Comparison of ENCODE assay signal across 34 cellular contexts in genomic region chr20:63815869-63816268, GRCh38. TPM values are rescaled to one million over a fixed set of nuclear protein-coding genes. Genes with fewer than 3 reads are reported as not detected.
"Had no signal": no experiment of that assay in that cellular context is flagged by ENCODE, and none has a peak within 500 bp of the region (broad histone marks: within the 10 kb centered on the region; RNA-seq: fewer than 3 reads in every experiment).

No MANE protein-coding gene starts in this region.

- H3K9ac ChIP-seq: neural progenitor cell had no signal

- H3K36me3 ChIP-seq: left lung, lower lobe of right lung, neural progenitor cell, ovary, stomach, thyroid gland, transverse colon, upper lobe of right lung had no signal

- H3K4me3 Mint-ChIP-seq: immature natural killer cell; mesothelial cell of epicardium; naive B cell; natural killer cell; nephron progenitor cell; neural progenitor cell; stimulated activated memory B cell treated with anti-CD40 and anti-IgM and Interleukin-4, amounts not matched to agents 10 μg/mL and 1 μg/mL and 100 μg/mL, for 72 hours had no signal

- H3K27ac Mint-ChIP-seq: mesothelial cell of epicardium; naive B cell; natural killer cell; stimulated activated memory B cell treated with anti-CD40 and anti-IgM and Interleukin-4, amounts not matched to agents 10 μg/mL and 1 μg/mL and 100 μg/mL, for 72 hours had no signal

- H3K36me3 Mint-ChIP-seq: immature natural killer cell; mesothelial cell of epicardium; naive B cell; natural killer cell; stimulated activated memory B cell treated with anti-CD40 and anti-IgM and Interleukin-4, amounts not matched to agents 10 μg/mL and 1 μg/mL and 100 μg/mL, for 72 hours had no signal

- H3K4me2 ChIP-seq: neural progenitor cell, smooth muscle cell had no signal

- H3K4me3 ChIP-seq: left lung, lower lobe of right lung, neural progenitor cell, ovary, smooth muscle cell, stomach, testis, thyroid gland, transverse colon, upper lobe of right lung had no signal

- H3K4me1 Mint-ChIP-seq: immature natural killer cell; mesothelial cell of epicardium; naive B cell; natural killer cell; stimulated activated memory B cell treated with anti-CD40 and anti-IgM and Interleukin-4, amounts not matched to agents 10 μg/mL and 1 μg/mL and 100 μg/mL, for 72 hours had no signal

- DNase-seq: hypothalamus; immature natural killer cell; kidney; left colon; left lung; lower lobe of right lung; mammary epithelial cell; naive B cell; natural killer cell; nephron progenitor cell; ovary; right cardiac atrium; stimulated activated CD4-positive, alpha-beta T cell treated with anti-CD3 and anti-CD28 coated beads, Interleukin-1b, Interleukin-23, amount 100 ng/mL, for 48 hours; stimulated activated CD4-positive, alpha-beta T cell treated with anti-CD3 and anti-CD28 coated beads, Interleukin-2, amount 100 ng/mL, for 48 hours; stimulated activated CD4-positive, alpha-beta T cell treated with anti-CD3 and anti-CD28 coated beads, Interleukin-4, amount 100 ng/mL, for 4 hours; stimulated activated CD8-positive, alpha-beta memory T cell treated with anti-CD3 and anti-CD28 coated beads, Interleukin-4, amount 100 ng/mL, for 48 hours; stimulated activated naive CD8-positive, alpha-beta T cell treated with anti-CD3 and anti-CD28 coated beads, Interleukin-15, Interleukin-2, amounts not matched to agents 100 U/mL and 50 U/mL, for 24 hours; stomach; testis; thyroid gland; transverse colon; upper lobe of right lung had no signal

- ATAC-seq: left colon; left lung; lower lobe of right lung; stimulated activated memory B cell treated with anti-CD40 and anti-IgM and Interleukin-4, amounts not matched to agents 10 μg/mL and 1 μg/mL and 100 μg/mL, for 72 hours; stimulated activated naive CD8-positive, alpha-beta T cell treated with anti-CD3 and anti-CD28 coated beads, Interleukin-15, Interleukin-2, amounts not matched to agents 100 U/mL and 50 U/mL, for 24 hours; upper lobe of right lung had no signal

- H3K27me3 ChIP-seq: left lung, neural progenitor cell, ovary, stomach, testis, thyroid gland, transverse colon, upper lobe of right lung had no signal

- H3K4me1 ChIP-seq: neural progenitor cell, thyroid gland, upper lobe of right lung had no signal

- H3K9me3 ChIP-seq: left lung, lower lobe of right lung, ovary, stomach, testis, thyroid gland, transverse colon, upper lobe of right lung had no signal

- FAIRE-seq: islet of Langerhans, kidney, urothelium cell line had no signal

- H2AFZ ChIP-seq: neural progenitor cell had no signal

- H3K27me3 Mint-ChIP-seq: naive B cell, progenitor cell of endocrine pancreas had no signal

- H3K9me3 Mint-ChIP-seq: immature natural killer cell; mesothelial cell of epicardium; naive B cell; natural killer cell; nephron progenitor cell; neural progenitor cell; stimulated activated memory B cell treated with anti-CD40 and anti-IgM and Interleukin-4, amounts not matched to agents 10 μg/mL and 1 μg/mL and 100 μg/mL, for 72 hours had no signal

- H3K27ac ChIP-seq: left lung, lower lobe of right lung, ovary, stomach, testis, thyroid gland, transverse colon, upper lobe of right lung had no signal

RNA-seq across cellular contexts. Expression of gene ABHD16B, which starts 45.4 kb away (rescaled TPM):
- total RNA-seq: kidney, left colon, liver, lower lobe of right lung, mammary epithelial cell, mesothelial cell of epicardium, mononuclear cell, natural killer cell, omental fat pad, ovary, progenitor cell of endocrine pancreas, pulmonary artery endothelial cell, right cardiac atrium, skeletal muscle tissue, smooth muscle cell, stomach, thyroid gland, transverse colon, upper lobe of right lung had no signal
- polyA plus RNA-seq: mammary epithelial cell had no signal
